In genomic region chr20:53829706-53830521, GRCh38 we compare ENCODE assay signal across 1 cellular context.
TF ChIP-seq lines count a peak whose summit lies in the region.

No MANE protein-coding gene starts in this region.

TF ChIP-seq in K562, 482 proteins besides CTCF, POLR2A, EP300 and RAD21 (continued from another document):
- TF ChIP-seq ARID3A (IDR thresholded peaks at IDR 0.05; ENCODE audit: borderline replicate concordance, low read depth, low read length) (no peak), ZNF589 (CRISPR knock-in tag; IDR thresholded peaks at IDR 0.05; ENCODE audit: low read depth) (0 out of 2 replicates have a peak, but pooled peaks have one; percentile 59), YBX1 (IDR thresholded peaks at IDR 0.05) (no peak), DNMT1 (IDR thresholded peaks at IDR 0.05) (0 out of 2 replicates have a peak, but pooled peaks have one; percentile 26), RFX1 (IDR thresholded peaks at IDR 0.05) (0 out of 2 replicates have a peak, but pooled peaks have one; percentile 6), ZNF561 (CRISPR knock-in tag; conservative IDR thresholded peaks at IDR 0.05) (no peak), HOXB6 (CRISPR knock-in tag; IDR thresholded peaks at IDR 0.05; ENCODE audit: borderline replicate concordance) (no peak), L3MBTL2 (IDR thresholded peaks at IDR 0.05) (no peak), ZEB2 (IDR thresholded peaks at IDR 0.05) (0 out of 2 replicates have a peak, but pooled peaks have one; percentile 15), ZC3H8 (IDR thresholded peaks at IDR 0.05) (no peak), NRF1 (conservative IDR thresholded peaks at IDR 0.05 in 1 of 2, IDR thresholded peaks at IDR 0.05 in 1 of 2) (no peak), HSF4 (CRISPR knock-in tag; IDR thresholded peaks at IDR 0.05; ENCODE audit: borderline replicate concordance) (no peak), HDAC6 (IDR thresholded peaks at IDR 0.05; ENCODE audit: low read depth, low read length) (no peak)
